1 cellular context compared by ENCODE assay signal in the genomic region with DNA sequence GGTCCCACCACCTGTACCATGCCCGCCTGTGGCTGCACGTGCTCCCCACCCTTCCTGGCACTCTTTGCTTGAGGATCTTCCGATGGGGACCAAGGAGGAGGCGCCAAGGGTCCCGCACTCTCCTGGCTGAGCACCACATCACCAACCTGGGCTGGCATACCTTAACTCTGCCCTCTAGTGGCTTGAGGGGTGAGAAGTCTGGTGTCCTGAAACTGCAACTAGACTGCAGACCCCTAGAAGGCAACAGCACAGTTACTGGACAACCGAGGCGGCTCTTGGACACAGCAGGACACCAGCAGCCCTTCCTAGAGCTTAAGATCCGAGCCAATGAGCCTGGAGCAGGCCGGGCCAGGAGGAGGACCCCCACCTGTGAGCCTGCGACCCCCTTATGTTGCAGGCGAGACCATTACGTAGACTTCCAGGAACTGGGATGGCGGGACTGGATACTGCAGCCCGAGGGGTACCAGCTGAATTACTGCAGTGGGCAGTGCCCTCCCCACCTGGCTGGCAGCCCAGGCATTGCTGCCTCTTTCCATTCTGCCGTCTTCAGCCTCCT.
TF ChIP-seq lines count a peak whose summit lies in the region.

No MANE protein-coding gene starts in this region.

TF ChIP-seq in K562, 482 proteins besides CTCF, POLR2A, EP300 and RAD21 (continued from another document and continues in another):
- TF ChIP-seq MAZ (CRISPR knock-in tag; conservative IDR thresholded peaks at IDR 0.05 in 1 of 2, IDR thresholded peaks at IDR 0.05 in 1 of 2) (peak in 1 of 2 experiments; percentile 44; a peak in 3 of 4 replicates), SMARCA4 (IDR thresholded peaks at IDR 0.05) (0 out of 2 replicates have a peak, but pooled peaks have one; percentile 58), E2F8 (IDR thresholded peaks at IDR 0.05; ENCODE audit: low read depth, partially characterized antibody) (peak; percentile 61), CREM (IDR thresholded peaks at IDR 0.05; ENCODE audit: low read depth) (peak; percentile 60), ZNF644 (tag; IDR thresholded peaks at IDR 0.05; ENCODE audit: low read depth) (no peak), ZNF707 (CRISPR knock-in tag; conservative IDR thresholded peaks at IDR 0.05) (no peak), JUNB (CRISPR knock-in tag; conservative IDR thresholded peaks at IDR 0.05) (no peak), ZNF263 (CRISPR knock-in tag; IDR thresholded peaks at IDR 0.05; ENCODE audit: borderline replicate concordance) (0 out of 2 replicates have a peak, but pooled peaks have one; percentile 21), ZNF165 (CRISPR knock-in tag; IDR thresholded peaks at IDR 0.05; ENCODE audit: borderline replicate concordance) (no peak), MTA3 (IDR thresholded peaks at IDR 0.05; ENCODE audit: borderline replicate concordance) (peak; percentile 59), TEAD4 (IDR thresholded peaks at IDR 0.05; ENCODE audit: low read length) (peak; percentile 52; the same call in 1 of the 2 replicates), TEAD4 (CRISPR knock-in tag; IDR thresholded peaks at IDR 0.05; ENCODE audit: borderline replicate concordance) (no peak), BRD9 (IDR thresholded peaks at IDR 0.05; ENCODE audit: low read depth, partially characterized antibody) (peak; percentile 92), HINFP (tag; conservative IDR thresholded peaks at IDR 0.05; ENCODE audit: low read depth) (no peak), ZNF444 (CRISPR knock-in tag; IDR thresholded peaks at IDR 0.05) (no peak), MYC (IDR thresholded peaks at IDR 0.05; ENCODE audit: low read depth, low read length) (peak; percentile 45; the same call in 1 of the 2 replicates), MYC (CRISPR knock-in tag; IDR thresholded peaks at IDR 0.05; ENCODE audit: borderline replicate concordance, low read depth) (no peak), ZNF431 (CRISPR knock-in tag; IDR thresholded peaks at IDR 0.05) (0 out of 2 replicates have a peak, but pooled peaks have one; percentile 34)
- TF ChIP-seq, protein P1, sequence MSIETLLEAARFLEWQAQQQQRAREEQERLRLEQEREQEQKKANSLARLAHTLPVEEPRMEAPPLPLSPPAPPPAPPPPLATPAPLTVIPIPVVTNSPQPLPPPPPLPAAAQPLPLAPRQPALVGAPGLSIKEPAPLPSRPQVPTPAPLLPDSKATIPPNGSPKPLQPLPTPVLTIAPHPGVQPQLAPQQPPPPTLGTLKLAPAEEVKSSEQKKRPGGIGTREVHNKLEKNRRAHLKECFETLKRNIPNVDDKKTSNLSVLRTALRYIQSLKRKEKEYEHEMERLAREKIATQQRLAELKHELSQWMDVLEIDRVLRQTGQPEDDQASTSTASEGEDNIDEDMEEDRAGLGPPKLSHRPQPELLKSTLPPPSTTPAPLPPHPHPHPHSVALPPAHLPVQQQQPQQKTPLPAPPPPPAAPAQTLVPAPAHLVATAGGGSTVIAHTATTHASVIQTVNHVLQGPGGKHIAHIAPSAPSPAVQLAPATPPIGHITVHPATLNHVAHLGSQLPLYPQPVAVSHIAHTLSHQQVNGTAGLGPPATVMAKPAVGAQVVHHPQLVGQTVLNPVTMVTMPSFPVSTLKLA (conservative IDR thresholded peaks at IDR 0.05) = 0 out of 4 replicates have a peak, but pooled peaks of 1 of the 2 experiments have one; percentile 31
- TF ChIP-seq, protein P2, sequence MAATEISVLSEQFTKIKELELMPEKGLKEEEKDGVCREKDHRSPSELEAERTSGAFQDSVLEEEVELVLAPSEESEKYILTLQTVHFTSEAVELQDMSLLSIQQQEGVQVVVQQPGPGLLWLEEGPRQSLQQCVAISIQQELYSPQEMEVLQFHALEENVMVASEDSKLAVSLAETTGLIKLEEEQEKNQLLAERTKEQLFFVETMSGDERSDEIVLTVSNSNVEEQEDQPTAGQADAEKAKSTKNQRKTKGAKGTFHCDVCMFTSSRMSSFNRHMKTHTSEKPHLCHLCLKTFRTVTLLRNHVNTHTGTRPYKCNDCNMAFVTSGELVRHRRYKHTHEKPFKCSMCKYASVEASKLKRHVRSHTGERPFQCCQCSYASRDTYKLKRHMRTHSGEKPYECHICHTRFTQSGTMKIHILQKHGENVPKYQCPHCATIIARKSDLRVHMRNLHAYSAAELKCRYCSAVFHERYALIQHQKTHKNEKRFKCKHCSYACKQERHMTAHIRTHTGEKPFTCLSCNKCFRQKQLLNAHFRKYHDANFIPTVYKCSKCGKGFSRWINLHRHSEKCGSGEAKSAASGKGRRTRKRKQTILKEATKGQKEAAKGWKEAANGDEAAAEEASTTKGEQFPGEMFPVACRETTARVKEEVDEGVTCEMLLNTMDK (IDR thresholded peaks at IDR 0.05; ENCODE audit: borderline replicate concordance, insufficient read depth, low read depth, low read length, poor library complexity, severe bottlenecking) = peak; percentile 75
- TF ChIP-seq, protein P3, sequence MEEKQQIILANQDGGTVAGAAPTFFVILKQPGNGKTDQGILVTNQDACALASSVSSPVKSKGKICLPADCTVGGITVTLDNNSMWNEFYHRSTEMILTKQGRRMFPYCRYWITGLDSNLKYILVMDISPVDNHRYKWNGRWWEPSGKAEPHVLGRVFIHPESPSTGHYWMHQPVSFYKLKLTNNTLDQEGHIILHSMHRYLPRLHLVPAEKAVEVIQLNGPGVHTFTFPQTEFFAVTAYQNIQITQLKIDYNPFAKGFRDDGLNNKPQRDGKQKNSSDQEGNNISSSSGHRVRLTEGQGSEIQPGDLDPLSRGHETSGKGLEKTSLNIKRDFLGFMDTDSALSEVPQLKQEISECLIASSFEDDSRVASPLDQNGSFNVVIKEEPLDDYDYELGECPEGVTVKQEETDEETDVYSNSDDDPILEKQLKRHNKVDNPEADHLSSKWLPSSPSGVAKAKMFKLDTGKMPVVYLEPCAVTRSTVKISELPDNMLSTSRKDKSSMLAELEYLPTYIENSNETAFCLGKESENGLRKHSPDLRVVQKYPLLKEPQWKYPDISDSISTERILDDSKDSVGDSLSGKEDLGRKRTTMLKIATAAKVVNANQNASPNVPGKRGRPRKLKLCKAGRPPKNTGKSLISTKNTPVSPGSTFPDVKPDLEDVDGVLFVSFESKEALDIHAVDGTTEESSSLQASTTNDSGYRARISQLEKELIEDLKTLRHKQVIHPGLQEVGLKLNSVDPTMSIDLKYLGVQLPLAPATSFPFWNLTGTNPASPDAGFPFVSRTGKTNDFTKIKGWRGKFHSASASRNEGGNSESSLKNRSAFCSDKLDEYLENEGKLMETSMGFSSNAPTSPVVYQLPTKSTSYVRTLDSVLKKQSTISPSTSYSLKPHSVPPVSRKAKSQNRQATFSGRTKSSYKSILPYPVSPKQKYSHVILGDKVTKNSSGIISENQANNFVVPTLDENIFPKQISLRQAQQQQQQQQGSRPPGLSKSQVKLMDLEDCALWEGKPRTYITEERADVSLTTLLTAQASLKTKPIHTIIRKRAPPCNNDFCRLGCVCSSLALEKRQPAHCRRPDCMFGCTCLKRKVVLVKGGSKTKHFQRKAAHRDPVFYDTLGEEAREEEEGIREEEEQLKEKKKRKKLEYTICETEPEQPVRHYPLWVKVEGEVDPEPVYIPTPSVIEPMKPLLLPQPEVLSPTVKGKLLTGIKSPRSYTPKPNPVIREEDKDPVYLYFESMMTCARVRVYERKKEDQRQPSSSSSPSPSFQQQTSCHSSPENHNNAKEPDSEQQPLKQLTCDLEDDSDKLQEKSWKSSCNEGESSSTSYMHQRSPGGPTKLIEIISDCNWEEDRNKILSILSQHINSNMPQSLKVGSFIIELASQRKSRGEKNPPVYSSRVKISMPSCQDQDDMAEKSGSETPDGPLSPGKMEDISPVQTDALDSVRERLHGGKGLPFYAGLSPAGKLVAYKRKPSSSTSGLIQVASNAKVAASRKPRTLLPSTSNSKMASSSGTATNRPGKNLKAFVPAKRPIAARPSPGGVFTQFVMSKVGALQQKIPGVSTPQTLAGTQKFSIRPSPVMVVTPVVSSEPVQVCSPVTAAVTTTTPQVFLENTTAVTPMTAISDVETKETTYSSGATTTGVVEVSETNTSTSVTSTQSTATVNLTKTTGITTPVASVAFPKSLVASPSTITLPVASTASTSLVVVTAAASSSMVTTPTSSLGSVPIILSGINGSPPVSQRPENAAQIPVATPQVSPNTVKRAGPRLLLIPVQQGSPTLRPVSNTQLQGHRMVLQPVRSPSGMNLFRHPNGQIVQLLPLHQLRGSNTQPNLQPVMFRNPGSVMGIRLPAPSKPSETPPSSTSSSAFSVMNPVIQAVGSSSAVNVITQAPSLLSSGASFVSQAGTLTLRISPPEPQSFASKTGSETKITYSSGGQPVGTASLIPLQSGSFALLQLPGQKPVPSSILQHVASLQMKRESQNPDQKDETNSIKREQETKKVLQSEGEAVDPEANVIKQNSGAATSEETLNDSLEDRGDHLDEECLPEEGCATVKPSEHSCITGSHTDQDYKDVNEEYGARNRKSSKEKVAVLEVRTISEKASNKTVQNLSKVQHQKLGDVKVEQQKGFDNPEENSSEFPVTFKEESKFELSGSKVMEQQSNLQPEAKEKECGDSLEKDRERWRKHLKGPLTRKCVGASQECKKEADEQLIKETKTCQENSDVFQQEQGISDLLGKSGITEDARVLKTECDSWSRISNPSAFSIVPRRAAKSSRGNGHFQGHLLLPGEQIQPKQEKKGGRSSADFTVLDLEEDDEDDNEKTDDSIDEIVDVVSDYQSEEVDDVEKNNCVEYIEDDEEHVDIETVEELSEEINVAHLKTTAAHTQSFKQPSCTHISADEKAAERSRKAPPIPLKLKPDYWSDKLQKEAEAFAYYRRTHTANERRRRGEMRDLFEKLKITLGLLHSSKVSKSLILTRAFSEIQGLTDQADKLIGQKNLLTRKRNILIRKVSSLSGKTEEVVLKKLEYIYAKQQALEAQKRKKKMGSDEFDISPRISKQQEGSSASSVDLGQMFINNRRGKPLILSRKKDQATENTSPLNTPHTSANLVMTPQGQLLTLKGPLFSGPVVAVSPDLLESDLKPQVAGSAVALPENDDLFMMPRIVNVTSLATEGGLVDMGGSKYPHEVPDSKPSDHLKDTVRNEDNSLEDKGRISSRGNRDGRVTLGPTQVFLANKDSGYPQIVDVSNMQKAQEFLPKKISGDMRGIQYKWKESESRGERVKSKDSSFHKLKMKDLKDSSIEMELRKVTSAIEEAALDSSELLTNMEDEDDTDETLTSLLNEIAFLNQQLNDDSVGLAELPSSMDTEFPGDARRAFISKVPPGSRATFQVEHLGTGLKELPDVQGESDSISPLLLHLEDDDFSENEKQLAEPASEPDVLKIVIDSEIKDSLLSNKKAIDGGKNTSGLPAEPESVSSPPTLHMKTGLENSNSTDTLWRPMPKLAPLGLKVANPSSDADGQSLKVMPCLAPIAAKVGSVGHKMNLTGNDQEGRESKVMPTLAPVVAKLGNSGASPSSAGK (IDR thresholded peaks at IDR 0.05) = peak; percentile 82
- TF ChIP-seq, protein P4, sequence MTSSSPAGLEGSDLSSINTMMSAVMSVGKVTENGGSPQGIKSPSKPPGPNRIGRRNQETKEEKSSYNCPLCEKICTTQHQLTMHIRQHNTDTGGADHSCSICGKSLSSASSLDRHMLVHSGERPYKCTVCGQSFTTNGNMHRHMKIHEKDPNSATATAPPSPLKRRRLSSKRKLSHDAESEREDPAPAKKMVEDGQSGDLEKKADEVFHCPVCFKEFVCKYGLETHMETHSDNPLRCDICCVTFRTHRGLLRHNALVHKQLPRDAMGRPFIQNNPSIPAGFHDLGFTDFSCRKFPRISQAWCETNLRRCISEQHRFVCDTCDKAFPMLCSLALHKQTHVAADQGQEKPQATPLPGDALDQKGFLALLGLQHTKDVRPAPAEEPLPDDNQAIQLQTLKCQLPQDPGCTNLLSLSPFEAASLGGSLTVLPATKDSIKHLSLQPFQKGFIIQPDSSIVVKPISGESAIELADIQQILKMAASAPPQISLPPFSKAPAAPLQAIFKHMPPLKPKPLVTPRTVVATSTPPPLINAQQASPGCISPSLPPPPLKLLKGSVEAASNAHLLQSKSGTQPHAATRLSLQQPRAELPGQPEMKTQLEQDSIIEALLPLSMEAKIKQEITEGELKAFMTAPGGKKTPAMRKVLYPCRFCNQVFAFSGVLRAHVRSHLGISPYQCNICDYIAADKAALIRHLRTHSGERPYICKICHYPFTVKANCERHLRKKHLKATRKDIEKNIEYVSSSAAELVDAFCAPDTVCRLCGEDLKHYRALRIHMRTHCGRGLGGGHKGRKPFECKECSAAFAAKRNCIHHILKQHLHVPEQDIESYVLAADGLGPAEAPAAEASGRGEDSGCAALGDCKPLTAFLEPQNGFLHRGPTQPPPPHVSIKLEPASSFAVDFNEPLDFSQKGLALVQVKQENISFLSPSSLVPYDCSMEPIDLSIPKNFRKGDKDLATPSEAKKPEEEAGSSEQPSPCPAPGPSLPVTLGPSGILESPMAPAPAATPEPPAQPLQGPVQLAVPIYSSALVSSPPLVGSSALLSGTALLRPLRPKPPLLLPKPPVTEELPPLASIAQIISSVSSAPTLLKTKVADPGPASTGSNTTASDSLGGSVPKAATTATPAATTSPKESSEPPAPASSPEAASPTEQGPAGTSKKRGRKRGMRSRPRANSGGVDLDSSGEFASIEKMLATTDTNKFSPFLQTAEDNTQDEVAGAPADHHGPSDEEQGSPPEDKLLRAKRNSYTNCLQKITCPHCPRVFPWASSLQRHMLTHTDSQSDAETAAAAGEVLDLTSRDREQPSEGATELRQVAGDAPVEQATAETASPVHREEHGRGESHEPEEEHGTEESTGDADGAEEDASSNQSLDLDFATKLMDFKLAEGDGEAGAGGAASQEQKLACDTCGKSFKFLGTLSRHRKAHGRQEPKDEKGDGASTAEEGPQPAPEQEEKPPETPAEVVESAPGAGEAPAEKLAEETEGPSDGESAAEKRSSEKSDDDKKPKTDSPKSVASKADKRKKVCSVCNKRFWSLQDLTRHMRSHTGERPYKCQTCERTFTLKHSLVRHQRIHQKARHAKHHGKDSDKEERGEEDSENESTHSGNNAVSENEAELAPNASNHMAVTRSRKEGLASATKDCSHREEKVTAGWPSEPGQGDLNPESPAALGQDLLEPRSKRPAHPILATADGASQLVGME (CRISPR knock-in tag; IDR thresholded peaks at IDR 0.05) = peak; percentile 22; the same call in 1 of the 2 replicates
